ENCODE assay signal across 1 cellular context in genomic region chr2:222399038-222399783, GRCh38.
TF ChIP-seq lines count a peak whose summit lies in the region.

No MANE protein-coding gene starts in this region.

TF ChIP-seq in GM12878, 131 proteins besides CTCF, POLR2A, EP300 and RAD21 (continued from another document):
- TF ChIP-seq ZNF687 (IDR thresholded peaks at IDR 0.05) (no peak), NBN (IDR thresholded peaks at IDR 0.05) (no peak), KLF5 (IDR thresholded peaks at IDR 0.05; ENCODE audit: partially characterized antibody) (no peak)
- TF ChIP-seq, protein P1, sequence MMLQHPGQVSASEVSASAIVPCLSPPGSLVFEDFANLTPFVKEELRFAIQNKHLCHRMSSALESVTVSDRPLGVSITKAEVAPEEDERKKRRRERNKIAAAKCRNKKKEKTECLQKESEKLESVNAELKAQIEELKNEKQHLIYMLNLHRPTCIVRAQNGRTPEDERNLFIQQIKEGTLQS (IDR thresholded peaks at IDR 0.05; ENCODE audit: borderline replicate concordance, extremely low read depth, low read depth, low read length) = no peak
TF ChIP-seq in GM12878: peak in this region for 0.
